ENCODE assay signal across 36 cellular contexts in genomic region chr12:41225179-41225578, GRCh38. TPM values are rescaled to one million over a fixed set of nuclear protein-coding genes. Genes with fewer than 3 reads are reported as not detected.
"Had no signal": no experiment of that assay in that cellular context is flagged by ENCODE, and none has a peak within 500 bp of the region (broad histone marks: within the 10 kb centered on the region; RNA-seq: fewer than 3 reads in every experiment).

No MANE protein-coding gene starts in this region.

- FAIRE-seq: astrocyte, TTC549 had no signal

- H3K27me3 ChIP-seq: adrenal gland, body of pancreas, brain microvascular endothelial cell, breast epithelium had no signal

- H3K36me3 ChIP-seq: adrenal gland, brain microvascular endothelial cell, breast epithelium had no signal

- ATAC-seq: activated CD8-positive, alpha-beta T cell treated with anti-CD3 and anti-CD28 coated beads for 36 hours; activated naive CD4-positive, alpha-beta T cell treated with anti-CD3 and anti-CD28 coated beads, Interleukin-2, amount 50 U/mL, for 72 hours; activated T-cell treated with anti-CD3 and anti-CD28 coated beads, Interleukin-2, amount 50 U/mL, for 4 hours; activated T-cell treated with anti-CD3 and anti-CD28 coated beads, Interleukin-2, amount 50 U/mL, for 72 hours; activated T-helper 17 cell treated with anti-CD3 and anti-CD28 coated beads, Interleukin-2, amount 50 U/mL, for 72 hours; body of pancreas had no signal

- H3K4me1 ChIP-seq: adrenal gland, body of pancreas, breast epithelium had no signal

- H3K27ac ChIP-seq: adrenal gland, body of pancreas, brain microvascular endothelial cell, breast epithelium, VCaP had no signal

- DNase-seq: activated B cell treated with CpG ODN at 0.5 μM for 24 hours; activated CD4-positive, alpha-beta memory T cell treated with anti-CD3 and anti-CD28 coated beads for 36 hours; activated CD4-positive, alpha-beta T cell treated with anti-CD3 and anti-CD28 coated beads for 4 hours; activated CD4-positive, alpha-beta T cell treated with anti-CD3 and anti-CD28 coated beads, Interleukin-2, amount 10 ng/mL, durations not matched to agents 24 days and 14 days; activated CD4-positive, alpha-beta T cell treated with anti-CD3 and anti-CD28 coated beads, Interleukin-2, amount 50 U/mL, for 1 hour; activated CD4-positive, alpha-beta T cell treated with anti-CD3 and anti-CD28 coated beads, Interleukin-2, amount 50 U/mL, for 4 hours; activated CD4-positive, CD25-positive, alpha-beta regulatory T cell treated with anti-CD3 and anti-CD28 coated beads, Interleukin-2, amount 50 U/mL, for 72 hours; activated CD8-positive, alpha-beta memory T cell treated with anti-CD3 and anti-CD28 coated beads, Interleukin-2, amount 50 U/mL, for 4 hours; activated CD8-positive, alpha-beta T cell treated with anti-CD3 and anti-CD28 coated beads for 36 hours; activated effector memory CD4-positive, alpha-beta T cell treated with anti-CD3 and anti-CD28 coated beads, Interleukin-2, amount 50 U/mL, for 16 hours; activated gamma-delta T cell treated with Interleukin-2 at 50 U/mL for 16 hours; activated naive CD4-positive, alpha-beta T cell; activated naive CD4-positive, alpha-beta T cell treated with anti-CD3 and anti-CD28 coated beads for 36 hours; activated naive CD4-positive, alpha-beta T cell treated with anti-CD3 and anti-CD28 coated beads, Interleukin-2, amount 50 U/mL, for 16 hours; activated naive CD8-positive, alpha-beta T cell treated with anti-CD3 and anti-CD28 coated beads for 36 hours; activated T-cell treated with anti-CD3 and anti-CD28 coated beads for 4 hours; activated T-cell treated with anti-CD3 and anti-CD28 coated beads, Interleukin-2, amount 50 U/mL, for 1 hour; activated T-cell treated with anti-CD3 and anti-CD28 coated beads, Interleukin-2, amount 50 U/mL, for 4 hours; activated T-cell treated with anti-CD3 and anti-CD28 coated beads, Interleukin-2, amount 50 U/mL, for 72 hours; adrenal gland; amniotic stem cell; aorta; body of pancreas; brain microvascular endothelial cell; central memory CD4-positive, alpha-beta T cell; T-helper 2 cell; T-helper 9 cell had no signal

- H3K4me3 ChIP-seq: adrenal gland, body of pancreas, breast epithelium had no signal

- H3K9me3 ChIP-seq: adrenal gland, body of pancreas, breast epithelium had no signal

RNA-seq across cellular contexts. Expression of gene PDZRN4, which starts 37.1 kb away (rescaled TPM):
- total RNA-seq: activated B cell treated with CpG ODN at 0.5 μM for 24 hours; activated CD4-positive, alpha-beta memory T cell treated with anti-CD3 and anti-CD28 coated beads for 36 hours; activated CD4-positive, alpha-beta T cell treated with anti-CD3 and anti-CD28 coated beads, Interleukin-2, amount 10 ng/mL, durations not matched to agents 24 days and 14 days; activated CD8-positive, alpha-beta memory T cell treated with anti-CD3 and anti-CD28 coated beads for 36 hours; activated CD8-positive, alpha-beta T cell treated with anti-CD3 and anti-CD28 coated beads for 36 hours; activated naive CD4-positive, alpha-beta T cell treated with anti-CD3 and anti-CD28 coated beads for 36 hours; activated naive CD4-positive, alpha-beta T cell treated with anti-CD3 and anti-CD28 coated beads, Interleukin-2, amount 50 U/mL, for 72 hours; activated naive CD8-positive, alpha-beta T cell treated with anti-CD3 and anti-CD28 coated beads for 36 hours; activated T-cell treated with anti-CD3 and anti-CD28 coated beads, Interleukin-2, amount 50 U/mL, for 4 hours; activated T-cell treated with anti-CD3 and anti-CD28 coated beads, Interleukin-2, amount 50 U/mL, for 72 hours; activated T-helper 1 cell treated with anti-CD3 and anti-CD28 coated beads, Interleukin-12 subunit alpha, Interleukin-12 subunit beta, Interleukin-2, Interleukin-4 antibody, amounts not matched to agents 30 ng/mL and 10 ng/mL and 1 ng/mL, durations not matched to agents 14 hours and 24 hours and 36 hours; activated T-helper 17 cell treated with anti-CD3 and anti-CD28 coated beads, Interleukin-2, amount 50 U/mL, for 72 hours; astrocyte; cardiac septum had no signal
